Comparison of ENCODE assay signal across 9 cellular contexts in the genomic region with DNA sequence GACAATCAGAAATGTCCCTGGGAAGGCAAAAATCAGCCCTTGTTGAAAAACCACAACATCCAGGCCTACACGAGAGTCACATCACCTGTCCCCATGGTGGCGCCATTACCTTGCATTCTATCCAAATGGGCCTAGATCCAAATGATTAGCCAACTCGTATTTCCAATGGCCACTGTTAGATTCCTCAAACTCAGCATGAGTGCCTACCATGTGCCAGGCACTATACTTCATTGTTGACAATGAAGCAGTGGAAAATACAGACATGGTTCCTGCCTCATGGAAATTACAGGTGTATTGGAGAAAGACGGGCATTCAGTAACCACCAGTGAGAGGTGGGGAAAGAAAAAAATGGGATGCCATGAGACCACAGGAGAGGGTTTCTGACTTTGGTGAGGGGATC. TPM values are rescaled to one million over a fixed set of nuclear protein-coding genes. Genes with fewer than 3 reads are reported as not detected.
DNase-seq lines count a peak whose midpoint lies in the region; ATAC-seq, FAIRE-seq and TF ChIP-seq lines count a peak whose summit lies in the region.
"Had no signal": no experiment of that assay in that cellular context is flagged by ENCODE, and none has a peak within 500 bp of the region (broad histone marks: within the 10 kb centered on the region; RNA-seq: fewer than 3 reads in every experiment).

No MANE protein-coding gene starts in this region.

- H2BK20ac ChIP-seq in H1 (ENCODE audit: low read length) = peak overlapping the region; percentile 69

- H3K56ac ChIP-seq in H1 (replicated peaks; ENCODE audit: insufficient read length, low read depth, low read length) = no peak overlapping the region

- no peak overlapping the region for H2BK5ac ChIP-seq in H1 (ENCODE audit: low read depth, low read length)

- H2BK120ac ChIP-seq in H1 (replicated peaks; ENCODE audit: low read depth, low read length) = no peak overlapping the region

- H4K91ac ChIP-seq in H1 (replicated peaks; ENCODE audit: insufficient read length, low read length) = peak overlapping the region; percentile 72

- POLR2A ChIA-PET in H1 (lab: Charles Lee; ENCODE audit: partially characterized antibody) = interaction anchor here (1.3 to 5.0 kb wide), 5 partner anchors 43 to 83 kb away, joined by 3 to 41 read pairs (median 4); no protein-coding TSS in a partner anchor

- peak; percentile 59 for DNase-seq in DMS79 treated with DMSO at 0.1 percent for 48 hours (lab: John Stamatoyannopoulos, UW)
- DNase-seq in Karpas-422 = peak; percentile 81
- no peak for DNase-seq in RWPE2 (ENCODE audit: low spot score)
- peak in 1 of 2 experiments; percentile 72 for DNase-seq in H1 (ENCODE audit: low read depth in 1 of 2, low spot score in 2 of 2)
- peak; percentile 78 for DNase-seq in prostate gland (ENCODE audit: low spot score)
- no peak for DNase-seq in effector memory CD8-positive, alpha-beta T cell
- DNase-seq in cardiac septum (ENCODE audit: low spot score) = no peak

- no peak overlapping the region for H2AK5ac ChIP-seq in H1 (ENCODE audit: low read depth, low read length)

- H3K23ac ChIP-seq in H1 (ENCODE audit: insufficient read length) = no peak overlapping the region

- H3K4me1 ChIP-seq in Karpas-422 (ENCODE audit: low read length) (peaks cover 14% of the 10 kb centered on the region), RWPE2 (ENCODE audit: insufficient read depth, poor library complexity, severe bottlenecking) (peaks cover 19% of the 10 kb centered on the region), H1 (replicated peaks in 1 of 4; ENCODE audit: control insufficient read depth in 3 of 4, insufficient read depth in 4 of 4, low read length in 3 of 4) (peaks cover 1 to 8% (median 3%) of the 10 kb centered on the region in 4 experiments; a peak in 6 of 7 replicates), prostate gland (replicated peaks) (no peaks in the 10 kb centered on the region)

- H3K79me2 ChIP-seq in Karpas-422 (ENCODE audit: low read length) (no peaks in the 10 kb centered on the region), H1 (ENCODE audit: control insufficient read depth in 1 of 2, insufficient read depth in 2 of 2, low read length in 2 of 2) (no peaks in the 10 kb centered on the region)

- peak overlapping the region; percentile 78; the same call in 1 of the 2 replicates for H2BK12ac ChIP-seq in H1 (ENCODE audit: low read depth, low read length)

- no peaks in the 10 kb centered on the region for H3K9me3 ChIP-seq in Karpas-422 (ENCODE audit: low read length)
- H3K9me3 ChIP-seq in RWPE2 (ENCODE audit: severe bottlenecking) = no peaks in the 10 kb centered on the region
- H3K9me3 ChIP-seq in H1 (ENCODE audit: insufficient read depth in 2 of 2, low read depth in 1 of 2, low read length in 1 of 2) = no peaks in the 10 kb centered on the region; a peak in 1 of 4 replicates
- H3K9me3 ChIP-seq in prostate gland = no peaks in the 10 kb centered on the region

- no peaks in the 10 kb centered on the region for H3K36me3 ChIP-seq in Karpas-422 (ENCODE audit: insufficient read depth, low read length)
- H3K36me3 ChIP-seq in RWPE2 (ENCODE audit: low read depth) = no peaks in the 10 kb centered on the region
- no peaks in the 10 kb centered on the region for H3K36me3 ChIP-seq in H1 (ENCODE audit: control insufficient read depth in 2 of 4, insufficient read depth in 4 of 4, low read length in 3 of 4)
- H3K36me3 ChIP-seq in prostate gland = no peaks in the 10 kb centered on the region

- H2AFZ ChIP-seq in Karpas-422 (ENCODE audit: low read length) (no peak overlapping the region), H1 (ENCODE audit: low read length) (peak overlapping the region; percentile 76)

- peaks cover 11% of the 10 kb centered on the region for H3K36me3 Mint-ChIP-seq in effector memory CD8-positive, alpha-beta T cell (ENCODE audit: insufficient read depth)

- TF ChIP-seq RAD21 in H1 (IDR thresholded peaks at IDR 0.05 in 1 of 2, conservative IDR thresholded peaks at IDR 0.05 in 1 of 2; ENCODE audit: low read depth in 2 of 2, low read length in 2 of 2) = peak; percentile 97 to 98

- H3K4me2 ChIP-seq in Karpas-422 (ENCODE audit: low read depth, low read length, poor library complexity, severe bottlenecking) = no peak overlapping the region
- no peak overlapping the region for H3K4me2 ChIP-seq in H1 (ENCODE audit: insufficient read depth in 1 of 2, low read depth in 2 of 2, low read length in 2 of 2)

- intact Hi-C loops in prostate gland (cut with DNase I) = no loop called here
- intact Hi-C loops in cardiac septum (cut with DNase I) = no loop called here

- H3K4ac ChIP-seq in H1 (replicated peaks; ENCODE audit: insufficient read length, low read depth, low read length) = no peak overlapping the region

- H3K27ac Mint-ChIP-seq in effector memory CD8-positive, alpha-beta T cell = no peak overlapping the region
- H3K27ac Mint-ChIP-seq: IgD-negative memory B cell had no signal

- 33% methylated on average over 4 of the region's 4 CpGs; no CpG with 5 or more reads in 1 of the 2 experiments for WGBS in H1 (ENCODE audit: extremely low coverage in 1 of 2, insufficient coverage in 1 of 2, insufficient read length in 1 of 2, insufficient replicate concordance in 2 of 2, low coverage in 1 of 2, low lambda C conversion rate in 2 of 2, missing lambda C conversion rate in 1 of 2), 2 experiments
- 48% methylated on average over 4 of the region's 4 CpGs for WGBS in prostate gland

- no peaks in the 10 kb centered on the region for H3K27me3 ChIP-seq in Karpas-422 (ENCODE audit: low read length)
- H3K27me3 ChIP-seq in RWPE2 (ENCODE audit: insufficient read depth, poor library complexity, severe bottlenecking) = no peaks in the 10 kb centered on the region
- H3K27me3 ChIP-seq in H1 (replicated peaks in 1 of 4; ENCODE audit: control insufficient read depth in 3 of 4, extremely low read depth in 1 of 4, insufficient read depth in 3 of 4, low read length in 3 of 4) = no peaks in the 10 kb centered on the region
- H3K27me3 ChIP-seq in prostate gland (replicated peaks; ENCODE audit: insufficient read depth) = no peaks in the 10 kb centered on the region

- no peak for ATAC-seq in RWPE2 (ENCODE audit: low read depth)
- no peak for ATAC-seq in effector memory CD8-positive, alpha-beta T cell (replicated peaks)
- no peak for ATAC-seq in GM21619 (IDR thresholded peaks at IDR 0.05; ENCODE audit: unreplicated experiment)

- H3K4me1 Mint-ChIP-seq in effector memory CD8-positive, alpha-beta T cell (ENCODE audit: low read depth in 2 of 2) = peaks cover 3 to 4% of the 10 kb centered on the region in 2 donors

- H3K27ac ChIP-seq in Karpas-422 (ENCODE audit: low read length) (no peak overlapping the region), RWPE2 (ENCODE audit: poor library complexity, severe bottlenecking) (peak overlapping the region; percentile 85), H1 (ENCODE audit: low read depth, low read length) (no peak overlapping the region), prostate gland (no peak overlapping the region)

- no peaks in the 10 kb centered on the region for H3K79me1 ChIP-seq in H1 (ENCODE audit: low read depth, low read length)

- H3K18ac ChIP-seq in H1 (ENCODE audit: extremely low read depth, low read length) = no peak overlapping the region

- H4K5ac ChIP-seq in H1 (ENCODE audit: insufficient read length, low read depth, low read length) = no peak overlapping the region

- TF ChIP-seq CTCF in RWPE2 (IDR thresholded peaks at IDR 0.05; ENCODE audit: poor library complexity, severe bottlenecking) (peak; percentile 51), H1 (IDR thresholded peaks at IDR 0.05; ENCODE audit: control extremely low read depth in 1 of 3, insufficient read depth in 1 of 3, low read depth in 1 of 3, low read length in 3 of 3) (peak; percentile 77 to 92 (median 88)), prostate gland (IDR thresholded peaks at IDR 0.05) (peak in 3 of 4 experiments; percentile 71 to 81 (median 73))

- H3K9me2 ChIP-seq in Karpas-422 (replicated peaks; ENCODE audit: insufficient read depth, low read length) = no peaks in the 10 kb centered on the region

- H3K14ac ChIP-seq in H1 (ENCODE audit: insufficient read length) = no peak overlapping the region

- no peak overlapping the region for H4K8ac ChIP-seq in H1 (ENCODE audit: extremely low read depth, insufficient read depth, low read length)

- H3K4me3 Mint-ChIP-seq in effector memory CD8-positive, alpha-beta T cell = no peak overlapping the region
- H3K4me3 Mint-ChIP-seq: IgD-negative memory B cell had no signal

- H3K9me3 Mint-ChIP-seq in effector memory CD8-positive, alpha-beta T cell = no peaks in the 10 kb centered on the region
- H3K9me3 Mint-ChIP-seq: IgD-negative memory B cell had no signal

- no peak for TF ChIP-seq EP300 in H1 (IDR thresholded peaks at IDR 0.05; ENCODE audit: borderline replicate concordance in 1 of 2, low read depth in 2 of 2, low read length in 2 of 2)

- no peak for FAIRE-seq in H1 (lab: Jason Lieb, UNC)

- H3K23me2 ChIP-seq in H1 (ENCODE audit: low read depth, low read length) = peaks cover 5% of the 10 kb centered on the region

- H4K20me1 ChIP-seq in Karpas-422 (ENCODE audit: insufficient read depth, low read depth, low read length) (no peaks in the 10 kb centered on the region), H1 (replicated peaks in 1 of 2; ENCODE audit: control insufficient read depth in 1 of 2, insufficient read depth in 2 of 2, low read length in 2 of 2) (no peaks in the 10 kb centered on the region)

- no peak overlapping the region for H3K9ac ChIP-seq in Karpas-422 (ENCODE audit: low read length)
- no peak overlapping the region for H3K9ac ChIP-seq in H1 (replicated peaks in 1 of 4; ENCODE audit: extremely low read depth in 1 of 4, low read depth in 3 of 4, low read length in 3 of 4)

- CTCF ChIA-PET in H1 (lab: Charles Lee; ENCODE audit: partially characterized antibody) = interaction anchor here (0.8 to 21.7 kb wide), 8 partner anchors 8 to 120 kb away, joined by 3 to 858 read pairs (median 5); partner anchors contain the start of gene CREB3L1

- no peak overlapping the region for H2BK15ac ChIP-seq in H1 (ENCODE audit: low read length)

- TF ChIP-seq POLR2A in H1 (IDR thresholded peaks at IDR 0.05; ENCODE audit: control extremely low read depth in 1 of 2, low read depth in 2 of 2, low read length in 2 of 2) = no peak
- no peak for TF ChIP-seq POLR2A in prostate gland (IDR thresholded peaks at IDR 0.05)

- no peak overlapping the region for H3K4me3 ChIP-seq in Karpas-422 (ENCODE audit: low read length)
- no peak overlapping the region for H3K4me3 ChIP-seq in RWPE2 (ENCODE audit: severe bottlenecking)
- no peak overlapping the region for H3K4me3 ChIP-seq in H1 (ENCODE audit: extremely low read depth in 1 of 4, insufficient read depth in 2 of 4, low read depth in 3 of 4, low read length in 4 of 4)
- H3K4me3 ChIP-seq in prostate gland = no peak overlapping the region

- peaks cover 0 to 23% of the 10 kb centered on the region in 2 donors for H3K27me3 Mint-ChIP-seq in effector memory CD8-positive, alpha-beta T cell

RNA-seq across cellular contexts. Expression of gene CREB3L1, which starts 29.8 kb away (rescaled TPM):
- not detected in 2 replicates for total RNA-seq in Karpas-422 (2014; rRNA removed; shearing (Covaris generic); ENCODE audit: low replicate concordance)
- total RNA-seq in H1 (2021; fragmentation: NEBNext Ultra II Directional; extraction: Animal tissue kit (Norgen Biotek cat#: 25700)) = 12.7 and 13.7 TPM in 2 replicates
- 4.1 and 6.5 TPM in 2 replicates for polyA plus RNA-seq in H1 (2011; rRNA removed)
- 1.8 TPM for polyA plus RNA-seq in H1 (2011; cell fraction: cytosol; rRNA removed)
- polyA plus RNA-seq in H1 (2011; cell fraction: nucleus; rRNA removed) = 5.0 TPM
- polyA plus RNA-seq in H1 (2012, experiment 1 of 2) = 10.0 to 16.5 TPM (median 14.4 TPM) in 4 replicates
- 13.8 TPM for polyA plus RNA-seq in H1 (2012, experiment 2 of 2)
- polyA plus RNA-seq in H1 (2013, experiment 1 of 2) = 19.3 TPM
- polyA plus RNA-seq in H1 (2013, experiment 2 of 2) = 23.2 TPM
- 2.3 and 5.3 TPM in 2 replicates for polyA minus RNA-seq in H1 (2011; rRNA and poly(A)+ RNA removed)
- polyA minus RNA-seq in H1 (2011; cell fraction: cytosol; rRNA and poly(A)+ RNA removed) = 8.2 TPM
- polyA minus RNA-seq in H1 (2011; cell fraction: nucleus; rRNA and poly(A)+ RNA removed) = 5.3 TPM
- total RNA-seq in prostate gland (10 to 100 TPM; 41.0 to 47.0 TPM), cardiac septum (8.6 TPM)
- polyA plus RNA-seq: IgD-negative memory B cell had no signal

Comparison
In these comparisons a context has a peak if more than half of its experiments do, and no peak if none do; other contexts are left out.
1. DNase-seq: peak in DMS79 treated with DMSO at 0.1 percent for 48 hours (single experiment), Karpas-422 (single experiment) and prostate gland (single experiment); none in RWPE2 (single experiment), effector memory CD8-positive, alpha-beta T cell (0 of 3) and cardiac septum (single experiment).
2. Peak in every context shown above with its lines, with median percentiles within 50 percentile points of each other: CTCF ChIP-seq.